ENCODE assay signal across 37 cellular contexts in genomic region chr19:3822683-3823344, GRCh38. TPM values are rescaled to one million over a fixed set of nuclear protein-coding genes. Genes with fewer than 3 reads are reported as not detected.
"Had no signal": no experiment of that assay in that cellular context is flagged by ENCODE, and none has a peak within 500 bp of the region (broad histone marks: within the 10 kb centered on the region; RNA-seq: fewer than 3 reads in every experiment).

No MANE protein-coding gene starts in this region.

- H3K36me3 ChIP-seq: adrenal gland, brain microvascular endothelial cell, breast epithelium had no signal

- H3K4me3 ChIP-seq: adrenal gland, body of pancreas, breast epithelium had no signal

- H3K27me3 Mint-ChIP-seq: activated B cell treated with CpG ODN at 0.5 μM for 24 hours; activated CD4-positive, alpha-beta memory T cell treated with anti-CD3 and anti-CD28 coated beads for 36 hours; activated CD8-positive, alpha-beta T cell treated with anti-CD3 and anti-CD28 coated beads for 36 hours; activated naive CD8-positive, alpha-beta T cell treated with anti-CD3 and anti-CD28 coated beads for 36 hours; activated T-helper 17 cell treated with anti-CD3 and anti-CD28 coated beads, Interleukin-2, amount 50 U/mL, for 72 hours had no signal

- H3K9me3 Mint-ChIP-seq: activated B cell treated with CpG ODN at 0.5 μM for 24 hours; activated CD4-positive, alpha-beta memory T cell treated with anti-CD3 and anti-CD28 coated beads for 36 hours; activated CD4-positive, alpha-beta T cell treated with anti-CD3 and anti-CD28 coated beads, Interleukin-2, amount 10 ng/mL, durations not matched to agents 24 days and 14 days; activated CD8-positive, alpha-beta T cell treated with anti-CD3 and anti-CD28 coated beads for 36 hours; activated naive CD4-positive, alpha-beta T cell treated with anti-CD3 and anti-CD28 coated beads for 36 hours; activated naive CD4-positive, alpha-beta T cell treated with anti-CD3 and anti-CD28 coated beads, Interleukin-2, amount 50 U/mL, for 72 hours; activated naive CD8-positive, alpha-beta T cell treated with anti-CD3 and anti-CD28 coated beads for 36 hours; activated T-cell treated with anti-CD3 and anti-CD28 coated beads, Interleukin-2, amount 50 U/mL, for 4 hours; activated T-cell treated with anti-CD3 and anti-CD28 coated beads, Interleukin-2, amount 50 U/mL, for 72 hours; activated T-helper 1 cell treated with anti-CD3 and anti-CD28 coated beads, Interleukin-12 subunit alpha, Interleukin-12 subunit beta, Interleukin-2, Interleukin-4 antibody, amounts not matched to agents 30 ng/mL and 10 ng/mL and 1 ng/mL, durations not matched to agents 14 hours and 24 hours and 36 hours; activated T-helper 17 cell treated with anti-CD3 and anti-CD28 coated beads, Interleukin-2, amount 50 U/mL, for 72 hours; T-helper 1 cell treated with Interleukin-12 subunit alpha and Interleukin-12 subunit beta and Interleukin-4 antibody, amounts not matched to agents 30 μg/mL and 1 μg/mL, for 36 hours; T-helper 2 cell treated with Interferon-gamma antibody and Interleukin-4, amounts not matched to agents 5 μg/mL and 100 μg/mL, for 36 hours had no signal

- H3K9me3 ChIP-seq: adrenal gland, body of pancreas, breast epithelium had no signal

- H3K27ac ChIP-seq: adrenal gland, body of pancreas, brain microvascular endothelial cell, breast epithelium, VCaP had no signal

- H3K36me3 Mint-ChIP-seq: activated CD4-positive, alpha-beta memory T cell treated with anti-CD3 and anti-CD28 coated beads for 36 hours; activated naive CD4-positive, alpha-beta T cell treated with anti-CD3 and anti-CD28 coated beads, Interleukin-2, amount 50 U/mL, for 72 hours; activated naive CD8-positive, alpha-beta T cell treated with anti-CD3 and anti-CD28 coated beads for 36 hours had no signal

- H3K4me1 ChIP-seq: adrenal gland, body of pancreas, breast epithelium had no signal

- H3K27me3 ChIP-seq: adrenal gland, body of pancreas, brain microvascular endothelial cell had no signal

- H3K4me3 Mint-ChIP-seq: activated B cell treated with CpG ODN at 0.5 μM for 24 hours; activated CD8-positive, alpha-beta T cell treated with anti-CD3 and anti-CD28 coated beads for 36 hours; activated naive CD4-positive, alpha-beta T cell treated with anti-CD3 and anti-CD28 coated beads for 36 hours; activated naive CD8-positive, alpha-beta T cell treated with anti-CD3 and anti-CD28 coated beads for 36 hours; activated T-cell treated with anti-CD3 and anti-CD28 coated beads, Interleukin-2, amount 50 U/mL, for 4 hours had no signal

- H3K27ac Mint-ChIP-seq: activated CD4-positive, alpha-beta memory T cell treated with anti-CD3 and anti-CD28 coated beads for 36 hours; activated CD4-positive, alpha-beta T cell treated with anti-CD3 and anti-CD28 coated beads, Interleukin-2, amount 10 ng/mL, durations not matched to agents 24 days and 14 days; activated CD8-positive, alpha-beta T cell treated with anti-CD3 and anti-CD28 coated beads for 36 hours; activated naive CD4-positive, alpha-beta T cell treated with anti-CD3 and anti-CD28 coated beads for 36 hours; activated naive CD8-positive, alpha-beta T cell treated with anti-CD3 and anti-CD28 coated beads for 36 hours; activated T-cell treated with anti-CD3 and anti-CD28 coated beads, Interleukin-2, amount 50 U/mL, for 72 hours; activated T-helper 1 cell treated with anti-CD3 and anti-CD28 coated beads, Interleukin-12 subunit alpha, Interleukin-12 subunit beta, Interleukin-2, Interleukin-4 antibody, amounts not matched to agents 30 ng/mL and 10 ng/mL and 1 ng/mL, durations not matched to agents 14 hours and 24 hours and 36 hours; T-helper 1 cell treated with Interleukin-12 subunit alpha and Interleukin-12 subunit beta and Interleukin-4 antibody, amounts not matched to agents 30 μg/mL and 1 μg/mL, for 36 hours; T-helper 2 cell treated with Interferon-gamma antibody and Interleukin-4, amounts not matched to agents 5 μg/mL and 100 μg/mL, for 36 hours had no signal

- DNase-seq: activated B cell treated with CpG ODN at 0.5 μM for 24 hours; activated CD4-positive, alpha-beta memory T cell treated with anti-CD3 and anti-CD28 coated beads for 36 hours; activated CD4-positive, alpha-beta T cell treated with anti-CD3 and anti-CD28 coated beads for 4 hours; activated CD4-positive, alpha-beta T cell treated with anti-CD3 and anti-CD28 coated beads, Interleukin-2, amount 10 ng/mL, durations not matched to agents 24 days and 14 days; activated CD4-positive, alpha-beta T cell treated with anti-CD3 and anti-CD28 coated beads, Interleukin-2, amount 50 U/mL, for 1 hour; activated CD4-positive, alpha-beta T cell treated with anti-CD3 and anti-CD28 coated beads, Interleukin-2, amount 50 U/mL, for 4 hours; activated CD4-positive, CD25-positive, alpha-beta regulatory T cell treated with anti-CD3 and anti-CD28 coated beads, Interleukin-2, amount 50 U/mL, for 72 hours; activated CD8-positive, alpha-beta memory T cell treated with anti-CD3 and anti-CD28 coated beads, Interleukin-2, amount 50 U/mL, for 4 hours; activated CD8-positive, alpha-beta T cell treated with anti-CD3 and anti-CD28 coated beads for 36 hours; activated gamma-delta T cell treated with Interleukin-2 at 50 U/mL for 16 hours; activated naive CD4-positive, alpha-beta T cell treated with anti-CD3 and anti-CD28 coated beads for 36 hours; activated naive CD4-positive, alpha-beta T cell treated with anti-CD3 and anti-CD28 coated beads, Interleukin-2, amount 50 U/mL, for 16 hours; activated naive CD8-positive, alpha-beta T cell treated with anti-CD3 and anti-CD28 coated beads for 36 hours; activated T-cell treated with anti-CD3 and anti-CD28 coated beads for 4 hours; activated T-cell treated with anti-CD3 and anti-CD28 coated beads, Interleukin-2, amount 50 U/mL, for 1 hour; activated T-cell treated with anti-CD3 and anti-CD28 coated beads, Interleukin-2, amount 50 U/mL, for 4 hours; activated T-cell treated with anti-CD3 and anti-CD28 coated beads, Interleukin-2, amount 50 U/mL, for 72 hours; amniotic stem cell; body of pancreas; brain microvascular endothelial cell; central memory CD4-positive, alpha-beta T cell; T-helper 1 cell; T-helper 2 cell; T-helper 9 cell had no signal

RNA-seq across cellular contexts. Expression of gene MATK, which starts 36.6 kb away (rescaled TPM):
- total RNA-seq: astrocyte had no signal

RNA-seq across cellular contexts. Expression of gene ZFR2, which starts 46.0 kb away (rescaled TPM):
- total RNA-seq: activated CD4-positive, alpha-beta T cell treated with anti-CD3 and anti-CD28 coated beads, Interleukin-2, amount 10 ng/mL, durations not matched to agents 24 days and 14 days; aorta; body of pancreas had no signal
- polyA plus RNA-seq: aorta had no signal

RNA-seq across cellular contexts. Expression of gene RAX2, which starts 50.8 kb away (rescaled TPM):
- total RNA-seq: activated B cell treated with CpG ODN at 0.5 μM for 24 hours; activated CD4-positive, alpha-beta memory T cell treated with anti-CD3 and anti-CD28 coated beads for 36 hours; activated CD4-positive, alpha-beta T cell treated with anti-CD3 and anti-CD28 coated beads, Interleukin-2, amount 10 ng/mL, durations not matched to agents 24 days and 14 days; activated CD8-positive, alpha-beta memory T cell treated with anti-CD3 and anti-CD28 coated beads for 36 hours; activated CD8-positive, alpha-beta T cell treated with anti-CD3 and anti-CD28 coated beads for 36 hours; activated naive CD4-positive, alpha-beta T cell treated with anti-CD3 and anti-CD28 coated beads for 36 hours; activated naive CD4-positive, alpha-beta T cell treated with anti-CD3 and anti-CD28 coated beads, Interleukin-2, amount 50 U/mL, for 72 hours; activated naive CD8-positive, alpha-beta T cell treated with anti-CD3 and anti-CD28 coated beads for 36 hours; activated T-cell treated with anti-CD3 and anti-CD28 coated beads, Interleukin-2, amount 50 U/mL, for 4 hours; activated T-cell treated with anti-CD3 and anti-CD28 coated beads, Interleukin-2, amount 50 U/mL, for 72 hours; activated T-helper 1 cell treated with anti-CD3 and anti-CD28 coated beads, Interleukin-12 subunit alpha, Interleukin-12 subunit beta, Interleukin-2, Interleukin-4 antibody, amounts not matched to agents 30 ng/mL and 10 ng/mL and 1 ng/mL, durations not matched to agents 14 hours and 24 hours and 36 hours; activated T-helper 17 cell treated with anti-CD3 and anti-CD28 coated beads, Interleukin-2, amount 50 U/mL, for 72 hours; adrenal gland; aorta; astrocyte; body of pancreas; cardiac septum; cerebellum had no signal
- polyA plus RNA-seq: adrenal gland, aorta had no signal

RNA-seq across cellular contexts. Expression of gene ATCAY, which starts 57.7 kb away (rescaled TPM):
- total RNA-seq: activated B cell treated with CpG ODN at 0.5 μM for 24 hours; activated CD4-positive, alpha-beta memory T cell treated with anti-CD3 and anti-CD28 coated beads for 36 hours; activated CD4-positive, alpha-beta T cell treated with anti-CD3 and anti-CD28 coated beads, Interleukin-2, amount 10 ng/mL, durations not matched to agents 24 days and 14 days; activated CD8-positive, alpha-beta memory T cell treated with anti-CD3 and anti-CD28 coated beads for 36 hours; activated CD8-positive, alpha-beta T cell treated with anti-CD3 and anti-CD28 coated beads for 36 hours; activated naive CD8-positive, alpha-beta T cell treated with anti-CD3 and anti-CD28 coated beads for 36 hours; activated T-cell treated with anti-CD3 and anti-CD28 coated beads, Interleukin-2, amount 50 U/mL, for 4 hours; activated T-helper 1 cell treated with anti-CD3 and anti-CD28 coated beads, Interleukin-12 subunit alpha, Interleukin-12 subunit beta, Interleukin-2, Interleukin-4 antibody, amounts not matched to agents 30 ng/mL and 10 ng/mL and 1 ng/mL, durations not matched to agents 14 hours and 24 hours and 36 hours; activated T-helper 17 cell treated with anti-CD3 and anti-CD28 coated beads, Interleukin-2, amount 50 U/mL, for 72 hours; aorta; cardiac septum had no signal
- polyA plus RNA-seq: aorta had no signal
